ENCODE assay signal across 17 cellular contexts in the genomic region with DNA sequence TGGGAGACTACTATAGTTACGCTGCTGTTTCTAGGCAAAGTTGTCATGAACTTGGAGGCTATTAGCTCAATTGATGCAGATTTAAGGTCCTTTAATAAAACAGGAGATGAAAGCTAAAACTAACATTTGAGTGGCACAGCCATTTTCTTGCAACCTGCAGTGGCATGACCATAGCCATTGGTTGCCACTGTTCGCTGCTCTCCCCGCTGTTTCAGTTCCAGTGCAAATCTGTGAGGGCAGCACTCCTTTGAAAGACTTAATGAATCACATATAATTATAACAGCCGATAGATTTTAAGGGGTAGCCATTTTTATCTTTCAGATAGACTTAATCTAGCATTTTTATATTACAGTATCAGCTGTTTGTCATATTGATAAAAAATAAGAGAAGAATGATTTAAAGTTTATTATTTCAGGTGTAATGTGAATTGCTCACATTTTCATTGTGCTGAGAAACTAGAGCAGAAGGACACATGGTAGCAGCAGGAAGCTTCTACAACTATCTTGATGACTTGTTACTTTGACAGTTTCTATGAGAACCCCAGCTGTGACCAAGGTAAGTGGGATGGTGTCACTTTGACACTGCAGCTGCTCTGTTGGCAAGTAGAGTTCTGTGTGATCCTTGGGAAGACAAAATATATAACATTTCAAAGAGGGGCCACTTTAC.
"Had no signal": no experiment of that assay in that cellular context is flagged by ENCODE, and none has a peak within 500 bp of the region (broad histone marks: within the 10 kb centered on the region; RNA-seq: fewer than 3 reads in every experiment).

No MANE protein-coding gene starts in this region.

- H3K27ac Mint-ChIP-seq: activated naive CD8-positive, alpha-beta T cell treated with anti-CD3 and anti-CD28 coated beads, Interleukin-2, amount 10 ng/mL, durations not matched to agents 7 days and 5 days; naive B cell; stimulated activated naive CD8-positive, alpha-beta T cell treated with anti-CD3 and anti-CD28 coated beads, Interleukin-15, amount 100 ng/mL, for 72 hours; type B pancreatic cell had no signal

- ATAC-seq: activated CD4-positive, CD25-positive, alpha-beta regulatory T cell treated with anti-CD3 and anti-CD28 coated beads, Interleukin-2, amount 50 U/mL, for 24 hours; left lobe of liver; pancreas; stimulated activated naive CD8-positive, alpha-beta T cell treated with anti-CD3 and anti-CD28 coated beads, Interleukin-15, amount 100 ng/mL, for 72 hours had no signal

- H3K4me1 ChIP-seq: pancreas, sigmoid colon, spleen had no signal

- H3K79me2 ChIP-seq: hepatocyte had no signal

- H3K27ac ChIP-seq: coronary artery, hepatocyte, pancreas, sigmoid colon, spleen had no signal

- H3K9me3 ChIP-seq: pancreas had no signal

- H3K4me3 Mint-ChIP-seq: activated naive CD8-positive, alpha-beta T cell treated with anti-CD3 and anti-CD28 coated beads, Interleukin-2, amount 10 ng/mL, durations not matched to agents 7 days and 5 days; brain; naive B cell; stimulated activated naive CD8-positive, alpha-beta T cell treated with anti-CD3 and anti-CD28 coated beads, Interleukin-15, amount 100 ng/mL, for 72 hours; type B pancreatic cell had no signal

- H3K4me2 ChIP-seq: hepatocyte had no signal

- H2AFZ ChIP-seq: hepatocyte had no signal

- DNase-seq: activated naive CD4-positive, alpha-beta T cell; activated naive CD8-positive, alpha-beta T cell treated with anti-CD3 and anti-CD28 coated beads, Interleukin-2, amount 10 ng/mL, durations not matched to agents 7 days and 5 days; activated T-cell treated with anti-CD3 and anti-CD28 coated beads for 4 hours; central memory CD4-positive, alpha-beta T cell; islet precursor cell; mammary epithelial cell; naive B cell; pancreas; sigmoid colon; spleen; stimulated activated naive CD8-positive, alpha-beta T cell treated with anti-CD3 and anti-CD28 coated beads, Interleukin-15, amount 100 ng/mL, for 72 hours had no signal

- H3K4me1 Mint-ChIP-seq: activated naive CD8-positive, alpha-beta T cell treated with anti-CD3 and anti-CD28 coated beads, Interleukin-2, amount 10 ng/mL, durations not matched to agents 7 days and 5 days; brain; naive B cell; stimulated activated naive CD8-positive, alpha-beta T cell treated with anti-CD3 and anti-CD28 coated beads, Interleukin-15, amount 100 ng/mL, for 72 hours had no signal

- H3K27me3 Mint-ChIP-seq: activated naive CD8-positive, alpha-beta T cell treated with anti-CD3 and anti-CD28 coated beads, Interleukin-2, amount 10 ng/mL, durations not matched to agents 7 days and 5 days; brain; naive B cell; stimulated activated naive CD8-positive, alpha-beta T cell treated with anti-CD3 and anti-CD28 coated beads, Interleukin-15, amount 100 ng/mL, for 72 hours; type B pancreatic cell had no signal

- H3K36me3 ChIP-seq: pancreas, sigmoid colon, spleen had no signal

- H3K4me3 ChIP-seq: coronary artery, hepatocyte, pancreas, sigmoid colon, spleen had no signal

- H3K36me3 Mint-ChIP-seq: activated naive CD8-positive, alpha-beta T cell treated with anti-CD3 and anti-CD28 coated beads, Interleukin-2, amount 10 ng/mL, durations not matched to agents 7 days and 5 days; brain; type B pancreatic cell had no signal

- H3K27me3 ChIP-seq: hepatocyte, pancreas, sigmoid colon had no signal
